In genomic region chr2:7972670-7973069, GRCh38 we compare ENCODE assay signal across 1 cellular context.
TF ChIP-seq lines count a peak whose summit lies in the region.

No MANE protein-coding gene starts in this region.

TF ChIP-seq in GM23338, 12 proteins besides CTCF, POLR2A, EP300 and RAD21 (continued from another document):
- no peak for TF ChIP-seq ZNF462 (CRISPR knock-in tag; IDR thresholded peaks at IDR 0.05)
- no peak for TF ChIP-seq JUNB (IDR thresholded peaks at IDR 0.05; ENCODE audit: unreplicated experiment)
- TF ChIP-seq EZH2phosphoT487 (IDR thresholded peaks at IDR 0.05; ENCODE audit: unreplicated experiment): no peak
